Comparison of ENCODE assay signal across 1 cellular context in the genomic region with DNA sequence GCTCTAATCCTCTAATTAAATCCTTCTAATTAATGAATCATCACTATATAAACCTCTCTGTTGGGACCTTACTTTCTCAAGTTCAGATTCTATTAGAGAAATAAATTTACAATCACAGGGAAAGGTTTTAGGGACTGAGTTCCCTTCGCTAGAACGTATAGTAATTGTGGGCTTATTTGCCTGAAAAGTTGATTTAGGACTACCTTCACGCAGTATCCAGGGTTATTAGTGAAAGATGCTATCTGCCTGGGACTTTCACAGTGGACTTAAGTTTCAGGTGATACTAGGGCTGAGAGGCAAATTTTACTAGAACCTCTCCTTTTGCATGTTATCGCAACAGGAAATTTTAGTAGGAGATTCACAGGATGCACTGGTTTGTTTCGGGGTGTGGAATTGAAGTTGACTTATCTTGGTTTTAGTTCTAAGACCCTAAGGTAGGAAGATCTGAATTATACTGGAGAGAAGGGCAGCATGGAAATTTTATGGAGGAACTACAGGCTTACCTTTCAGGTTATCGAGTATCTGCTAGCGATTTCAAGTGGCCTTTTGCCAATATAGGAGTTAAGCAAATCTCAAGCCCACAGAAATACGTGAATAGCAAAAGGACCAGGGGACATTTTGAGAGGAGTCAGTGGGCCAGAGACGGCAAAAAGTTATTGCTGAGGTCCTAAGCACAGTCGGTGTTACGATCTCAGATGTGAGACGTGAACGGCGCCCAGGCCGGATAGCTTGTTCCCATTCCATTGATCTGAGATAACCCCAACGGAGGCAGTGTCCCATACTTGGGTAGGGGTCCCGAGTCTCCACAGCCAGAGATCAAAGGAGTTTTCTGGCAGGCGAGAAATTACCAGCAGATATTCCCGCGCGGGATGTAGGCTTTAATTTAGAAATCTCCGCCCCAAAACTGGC.
TF ChIP-seq lines count a peak whose summit lies in the region.

No MANE protein-coding gene starts in this region.

TF ChIP-seq in IMR-90, 13 proteins besides CTCF, POLR2A, EP300 and RAD21:
- TF ChIP-seq RFX5 (IDR thresholded peaks at IDR 0.05; ENCODE audit: low read depth, low read length) (no peak), SMC3 (IDR thresholded peaks at IDR 0.05; ENCODE audit: low read depth, low read length) (no peak), RCOR1 (IDR thresholded peaks at IDR 0.05; ENCODE audit: insufficient replicate concordance, low read length) (no peak), MAZ (IDR thresholded peaks at IDR 0.05; ENCODE audit: borderline replicate concordance, low read depth, low read length) (no peak), MAFK (IDR thresholded peaks at IDR 0.05; ENCODE audit: low read depth, low read length) (no peak), BHLHE40 (IDR thresholded peaks at IDR 0.05; ENCODE audit: low read depth, low read length) (no peak), CEBPB (IDR thresholded peaks at IDR 0.05; ENCODE audit: low read depth, low read length) (no peak), MXI1 (IDR thresholded peaks at IDR 0.05; ENCODE audit: borderline replicate concordance, low read depth, low read length) (no peak)
- TF ChIP-seq, protein P1, sequence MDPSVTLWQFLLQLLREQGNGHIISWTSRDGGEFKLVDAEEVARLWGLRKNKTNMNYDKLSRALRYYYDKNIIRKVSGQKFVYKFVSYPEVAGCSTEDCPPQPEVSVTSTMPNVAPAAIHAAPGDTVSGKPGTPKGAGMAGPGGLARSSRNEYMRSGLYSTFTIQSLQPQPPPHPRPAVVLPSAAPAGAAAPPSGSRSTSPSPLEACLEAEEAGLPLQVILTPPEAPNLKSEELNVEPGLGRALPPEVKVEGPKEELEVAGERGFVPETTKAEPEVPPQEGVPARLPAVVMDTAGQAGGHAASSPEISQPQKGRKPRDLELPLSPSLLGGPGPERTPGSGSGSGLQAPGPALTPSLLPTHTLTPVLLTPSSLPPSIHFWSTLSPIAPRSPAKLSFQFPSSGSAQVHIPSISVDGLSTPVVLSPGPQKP (IDR thresholded peaks at IDR 0.05; ENCODE audit: borderline replicate concordance, low read depth, low read length) = no peak
- TF ChIP-seq, protein P2, sequence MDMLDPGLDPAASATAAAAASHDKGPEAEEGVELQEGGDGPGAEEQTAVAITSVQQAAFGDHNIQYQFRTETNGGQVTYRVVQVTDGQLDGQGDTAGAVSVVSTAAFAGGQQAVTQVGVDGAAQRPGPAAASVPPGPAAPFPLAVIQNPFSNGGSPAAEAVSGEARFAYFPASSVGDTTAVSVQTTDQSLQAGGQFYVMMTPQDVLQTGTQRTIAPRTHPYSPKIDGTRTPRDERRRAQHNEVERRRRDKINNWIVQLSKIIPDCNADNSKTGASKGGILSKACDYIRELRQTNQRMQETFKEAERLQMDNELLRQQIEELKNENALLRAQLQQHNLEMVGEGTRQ (IDR thresholded peaks at IDR 0.05; ENCODE audit: low read depth, low read length) = no peak
